In the genomic region with DNA sequence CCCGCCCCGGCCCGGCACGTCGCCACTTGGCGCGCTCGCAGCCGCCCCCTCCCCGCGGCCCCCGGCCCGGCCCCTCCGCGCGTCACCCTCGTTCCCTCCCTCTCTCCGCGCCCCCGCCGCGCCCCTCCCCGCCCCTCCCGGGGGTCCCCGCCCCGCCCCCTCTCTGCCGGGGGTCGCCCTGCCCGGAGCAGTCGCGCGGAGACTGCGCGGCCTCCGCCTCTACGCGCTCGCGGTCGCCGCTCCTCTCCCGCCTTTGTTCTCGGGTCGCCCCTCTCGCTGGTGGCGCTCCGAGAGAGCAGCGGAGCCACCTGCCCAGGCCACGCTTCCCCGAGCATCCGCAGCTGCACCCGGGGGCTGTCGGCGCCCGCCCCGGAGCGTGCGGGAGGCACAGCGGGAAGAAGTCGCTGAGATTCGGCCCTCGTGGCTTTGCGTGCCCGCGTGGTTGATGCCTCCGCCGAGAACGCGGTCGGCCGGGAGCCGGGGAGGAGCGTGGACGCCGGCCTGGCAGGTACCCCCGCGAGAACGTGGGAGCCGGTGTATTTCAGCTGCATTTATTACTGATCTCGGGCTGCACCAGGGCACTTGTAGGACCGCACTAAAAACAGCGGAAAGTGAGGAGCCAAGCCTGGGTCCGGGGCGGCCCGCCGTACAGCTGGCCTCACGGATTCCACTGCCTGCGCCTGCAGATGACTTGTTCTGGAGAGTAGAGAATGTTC, we compare ENCODE assay signal across 8 cellular contexts. TPM values are rescaled to one million over a fixed set of nuclear protein-coding genes. Genes with fewer than 3 reads are reported as not detected.
A peak's percentile ranks its signal among the peaks of the same experiment; 100 is the strongest.
DNase-seq lines count a peak whose midpoint lies in the region; ATAC-seq and TF ChIP-seq lines count a peak whose summit lies in the region.

No MANE protein-coding gene starts in this region.

- H3K4me1 ChIP-seq in mucosa of descending colon (ENCODE audit: low read depth), result peaks cover 8% of the 10 kb centered on the region

- peak overlapping the region; percentile 93 for H3K4me3 Mint-ChIP-seq in endothelial cell (ENCODE audit: unreplicated experiment)

- TF ChIP-seq CTCF in endothelial cell (IDR thresholded peaks at IDR 0.05; ENCODE audit: unreplicated experiment), result no peak
- no peak for TF ChIP-seq CTCF in mucosa of descending colon (IDR thresholded peaks at IDR 0.05)

- H3K36me3 ChIP-seq in mucosa of descending colon (ENCODE audit: low read depth), result no peaks in the 10 kb centered on the region

- no peaks in the 10 kb centered on the region for H3K9me3 Mint-ChIP-seq in endothelial cell (ENCODE audit: unreplicated experiment)

- peak overlapping the region; percentile 60 for H3K4me3 ChIP-seq in mucosa of descending colon

- ATAC-seq in HG02885 (IDR thresholded peaks at IDR 0.05; ENCODE audit: poor library complexity, unreplicated experiment), result peak; percentile 38
- peak; percentile 63 for ATAC-seq in mucosa of descending colon

- H3K27me3 Mint-ChIP-seq in endothelial cell (ENCODE audit: unreplicated experiment), result peaks cover 8% of the 10 kb centered on the region

- H3K4me1 Mint-ChIP-seq in endothelial cell (ENCODE audit: unreplicated experiment), result peaks cover 25% of the 10 kb centered on the region

- no peaks in the 10 kb centered on the region for H3K9me3 ChIP-seq in mucosa of descending colon

- H3K27ac Mint-ChIP-seq in endothelial cell (ENCODE audit: unreplicated experiment), result peak overlapping the region; percentile 79

- peaks cover 5% of the 10 kb centered on the region for H3K36me3 Mint-ChIP-seq in endothelial cell (ENCODE audit: low read depth, unreplicated experiment)

- intact Hi-C loops in mucosa of descending colon (cut with DNase I, micrococcal nuclease), result no loop called here

- DNase-seq in NK-92 treated with Interleukin-12 subunit alpha and Interleukin-12 subunit beta, amount 100 ng/mL, for 24 hours (lab: John Stamatoyannopoulos, UW), result peak; percentile 56
- no peak for DNase-seq in NK-92 (lab: John Stamatoyannopoulos, UW; ENCODE audit: unreplicated experiment)
- DNase-seq in NCI-H460 (ENCODE audit: extremely low read depth, low read depth), result peak; percentile 9
- DNase-seq in activated CD8-positive, alpha-beta memory T cell treated with anti-CD3 and anti-CD28 coated beads, Interleukin-2, amount 50 U/mL, for 4 hours, result peak; percentile 81
- DNase-seq in endothelial cell (ENCODE audit: low spot score), result peak; percentile 68
- peak; percentile 50 to 76 (median 76) for DNase-seq in mucosa of descending colon
- DNase-seq in stimulated activated CD8-positive, alpha-beta memory T cell treated with anti-CD3 and anti-CD28 coated beads, Interleukin-4, amount 100 ng/mL, for 48 hours, result peak; percentile 74

RNA-seq across cellular contexts. Expression of a gene that starts 0.4 kb away (rescaled TPM):
- 25.4 and 29.8 TPM in 2 replicates for total RNA-seq in NCI-H460 (2014; rRNA removed; shearing (Covaris generic))
- 37.3 and 39.6 TPM in 2 replicates for polyA plus RNA-seq in NCI-H460 (2014; cell fraction: nucleus; rRNA removed)
- total RNA-seq in endothelial cell (ENCODE audit: unreplicated experiment), result 33.6 TPM
- 10 to 100 TPM; 27.9 to 79.1 (median 29.8) TPM for total RNA-seq in mucosa of descending colon

RNA-seq across cellular contexts. Expression of a gene that starts 22.8 kb away (rescaled TPM):
- total RNA-seq in NCI-H460 (2014; rRNA removed; shearing (Covaris generic)), result 28.6 and 28.8 TPM in 2 replicates
- 24.3 and 37.1 TPM in 2 replicates for polyA plus RNA-seq in NCI-H460 (2014; cell fraction: nucleus; rRNA removed)
- total RNA-seq in endothelial cell (ENCODE audit: unreplicated experiment), result 34.2 TPM
- total RNA-seq in mucosa of descending colon, result 10 to 100 TPM; 25.3 to 28.7 (median 27.5) TPM

RNA-seq across cellular contexts. Expression of a gene that starts 22.9 kb away (rescaled TPM):
- 16.9 and 24.0 TPM in 2 replicates for total RNA-seq in NCI-H460 (2014; rRNA removed; shearing (Covaris generic))
- polyA plus RNA-seq in NCI-H460 (2014; cell fraction: nucleus; rRNA removed), result 89.5 and 117 TPM in 2 replicates
- 59.0 TPM for total RNA-seq in endothelial cell (ENCODE audit: unreplicated experiment)
- total RNA-seq in mucosa of descending colon, result 10 to 100 TPM; 30.9 to 60.5 (median 49.1) TPM

RNA-seq across cellular contexts. Expression of a gene that starts 26.7 kb away (rescaled TPM):
- total RNA-seq in NCI-H460 (2014; rRNA removed; shearing (Covaris generic)), result 1.2 and 1.3 TPM in 2 replicates
- polyA plus RNA-seq in NCI-H460 (2014; cell fraction: nucleus; rRNA removed), result 3.1 and 6.7 TPM in 2 replicates
- 0.62 TPM for total RNA-seq in endothelial cell (ENCODE audit: unreplicated experiment)
- 1 to 10 TPM; 1.5 to 2.4 (median 2.3) TPM for total RNA-seq in mucosa of descending colon

RNA-seq across cellular contexts. Expression of a gene that starts 26.7 kb away (rescaled TPM):
- total RNA-seq in NCI-H460 (2014; rRNA removed; shearing (Covaris generic)), result 14.7 and 16.8 TPM in 2 replicates
- 34.0 and 43.9 TPM in 2 replicates for polyA plus RNA-seq in NCI-H460 (2014; cell fraction: nucleus; rRNA removed)
- total RNA-seq in endothelial cell (ENCODE audit: unreplicated experiment), result 24.8 TPM
- total RNA-seq in mucosa of descending colon, result 10 to 100 TPM; 16.6 to 25.2 (median 23.1) TPM
